In the genomic region with DNA sequence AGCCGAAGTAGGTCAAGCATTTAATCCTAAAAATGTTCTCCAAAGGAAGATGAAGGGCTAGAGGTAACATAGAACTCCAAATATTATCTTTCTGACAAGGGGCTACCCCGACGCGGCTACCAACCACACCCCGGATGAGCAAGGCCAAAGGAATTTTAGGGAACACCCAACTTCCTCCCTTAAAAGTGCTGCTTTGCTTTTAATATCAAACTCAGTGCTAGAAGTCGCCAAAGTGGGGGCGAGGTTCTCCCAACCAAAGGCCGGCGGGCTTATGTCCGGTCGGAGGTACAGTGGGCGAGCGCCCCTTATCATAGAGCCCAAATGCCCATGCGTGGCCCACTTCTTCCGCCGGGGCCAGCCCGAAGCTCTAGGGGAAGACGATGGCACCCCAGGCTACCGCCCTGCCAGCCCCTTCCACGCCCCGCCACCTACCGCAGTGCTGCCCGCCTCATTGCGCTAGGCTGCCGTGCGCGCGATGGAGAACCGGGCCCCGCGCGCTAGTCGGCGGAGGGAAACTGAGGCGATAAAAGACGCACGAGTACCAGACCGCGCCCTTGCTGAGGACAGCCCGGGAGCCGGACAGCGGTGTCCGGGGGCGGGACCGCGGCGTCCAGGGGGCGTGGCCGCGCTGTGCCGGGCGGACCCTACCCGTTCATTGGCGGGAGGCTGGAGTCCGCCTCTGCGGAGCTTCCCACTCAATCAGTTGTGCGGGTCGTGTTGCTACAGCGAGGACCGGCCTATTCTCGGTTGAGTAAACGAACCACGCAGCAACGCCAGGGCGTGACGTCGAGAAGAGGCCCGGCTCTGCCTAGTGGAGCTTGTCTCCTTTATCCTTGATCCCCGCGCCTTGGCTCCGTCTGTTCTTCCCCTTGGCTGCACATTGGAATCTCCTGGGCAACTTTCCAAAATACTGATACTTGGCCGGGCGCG, we compare ENCODE assay signal across 8 cellular contexts. TPM values are rescaled to one million over a fixed set of nuclear protein-coding genes. Genes with fewer than 3 reads are reported as not detected.
DNase-seq lines count a peak whose midpoint lies in the region; ATAC-seq and TF ChIP-seq lines count a peak whose summit lies in the region.

A gene with protein sequence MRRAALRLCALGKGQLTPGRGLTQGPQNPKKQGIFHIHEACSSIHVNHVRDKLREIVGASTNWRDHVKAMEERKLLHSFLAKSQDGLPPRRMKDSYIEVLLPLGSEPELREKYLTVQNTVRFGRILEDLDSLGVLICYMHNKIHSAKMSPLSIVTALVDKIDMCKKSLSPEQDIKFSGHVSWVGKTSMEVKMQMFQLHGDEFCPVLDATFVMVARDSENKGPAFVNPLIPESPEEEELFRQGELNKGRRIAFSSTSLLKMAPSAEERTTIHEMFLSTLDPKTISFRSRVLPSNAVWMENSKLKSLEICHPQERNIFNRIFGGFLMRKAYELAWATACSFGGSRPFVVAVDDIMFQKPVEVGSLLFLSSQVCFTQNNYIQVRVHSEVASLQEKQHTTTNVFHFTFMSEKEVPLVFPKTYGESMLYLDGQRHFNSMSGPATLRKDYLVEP (minus strand): TSS at position 584 of the 930 bp plus-strand sequence. CDS start 132 bp downstream, at position 452.

- H3K27ac Mint-ChIP-seq in activated CD8-positive, alpha-beta memory T cell treated with anti-CD3 and anti-CD28 coated beads, Interleukin-2, amount 10 ng/mL, durations not matched to agents 7 days and 5 days: peak within 1 kb of the TSS; percentile 90
- H3K27ac Mint-ChIP-seq in endodermal cell: peak within 1 kb of the TSS; percentile 98

- no peaks in the 10 kb centered on the region for H3K27me3 Mint-ChIP-seq in activated CD8-positive, alpha-beta memory T cell treated with anti-CD3 and anti-CD28 coated beads, Interleukin-2, amount 10 ng/mL, durations not matched to agents 7 days and 5 days
- H3K27me3 Mint-ChIP-seq in endodermal cell (ENCODE audit: insufficient read depth): no peaks in the 10 kb centered on the region

- peak within 1 kb of the TSS; percentile 72 to 87 (median 77) for H3K9ac ChIP-seq in BLaER1 treated with 17β-estradiol and CSF1 and Interleukin-3, amounts not matched to agents 10 nM and 100 nM
- H3K9ac ChIP-seq in endodermal cell (ENCODE audit: extremely low read depth, low read length, poor library complexity, severe bottlenecking): peak within 1 kb of the TSS; percentile 59

- H3K27me3 ChIP-seq in BLaER1 treated with 17β-estradiol and CSF1 and Interleukin-3, amounts not matched to agents 10 nM and 100 nM: peaks cover 0 to 25% (median 15%) of the 10 kb centered on the region in 11 experiments; a peak in 13 of 22 replicates
- H3K27me3 ChIP-seq in endodermal cell (ENCODE audit: control insufficient read depth, insufficient read depth, low read length, poor library complexity, severe bottlenecking): no peaks in the 10 kb centered on the region

- peak; percentile 93 for ATAC-seq in HG03439 (IDR thresholded peaks at IDR 0.05; ENCODE audit: unreplicated experiment)
- peak; percentile 97 for ATAC-seq in activated CD8-positive, alpha-beta memory T cell treated with anti-CD3 and anti-CD28 coated beads, Interleukin-2, amount 10 ng/mL, durations not matched to agents 7 days and 5 days

- peaks cover 41% of the 10 kb centered on the region for H3K4me1 Mint-ChIP-seq in activated CD8-positive, alpha-beta memory T cell treated with anti-CD3 and anti-CD28 coated beads, Interleukin-2, amount 10 ng/mL, durations not matched to agents 7 days and 5 days
- peaks cover 20% of the 10 kb centered on the region for H3K4me1 Mint-ChIP-seq in endodermal cell

- peak within 1 kb of the TSS; percentile 42 to 83 (median 66) for H3K4me2 ChIP-seq in BLaER1 treated with 17β-estradiol and CSF1 and Interleukin-3, amounts not matched to agents 10 nM and 100 nM

- peaks cover 0 to 29% (median 0%) of the 10 kb centered on the region in 11 experiments; a peak in 6 of 22 replicates for H4K20me1 ChIP-seq in BLaER1 treated with 17β-estradiol and CSF1 and Interleukin-3, amounts not matched to agents 10 nM and 100 nM

- H3K4me3 ChIP-seq in BLaER1 treated with 17β-estradiol and CSF1 and Interleukin-3, amounts not matched to agents 10 nM and 100 nM: peak within 1 kb of the TSS; percentile 56 to 78 (median 67)
- H3K4me3 ChIP-seq in endodermal cell (ENCODE audit: low read length): peak within 1 kb of the TSS; percentile 88

- no peaks in the 10 kb centered on the region for H3K9me3 Mint-ChIP-seq in activated CD8-positive, alpha-beta memory T cell treated with anti-CD3 and anti-CD28 coated beads, Interleukin-2, amount 10 ng/mL, durations not matched to agents 7 days and 5 days (ENCODE audit: low read depth)
- no peaks in the 10 kb centered on the region for H3K9me3 Mint-ChIP-seq in endodermal cell

- peaks cover 4% of the 10 kb centered on the region for H3K36me3 Mint-ChIP-seq in activated CD8-positive, alpha-beta memory T cell treated with anti-CD3 and anti-CD28 coated beads, Interleukin-2, amount 10 ng/mL, durations not matched to agents 7 days and 5 days
- no peaks in the 10 kb centered on the region for H3K36me3 Mint-ChIP-seq in endodermal cell (ENCODE audit: low read depth)

- peaks cover 0 to 17% (median 9%) of the 10 kb centered on the region in 11 experiments; a peak in 16 of 22 replicates for H3K9me3 ChIP-seq in BLaER1 treated with 17β-estradiol and CSF1 and Interleukin-3, amounts not matched to agents 10 nM and 100 nM (replicated peaks in 1 of 11)
- no peaks in the 10 kb centered on the region for H3K9me3 ChIP-seq in endodermal cell (ENCODE audit: control insufficient read depth, low read length)

- WGBS in endodermal cell (ENCODE audit: insufficient coverage in 1 of 2, insufficient read length in 1 of 2), 2 experiments: 3 to 43% methylated on average over 3 to 72 of the region's 74 CpGs

- CTCF ChIA-PET in activated CD8-positive, alpha-beta memory T cell treated with anti-CD3 and anti-CD28 coated beads, Interleukin-2, amount 10 ng/mL, durations not matched to agents 7 days and 5 days (lab: Charles Lee): interaction anchor here (1.3 to 2.7 kb wide), 5 partner anchors 10 to 164 kb away, joined by 3 to 9 read pairs (median 8); a partner anchor contains a TSS

- DNase-seq in GM19238 (ENCODE audit: insufficient read length, low spot score) (peak; percentile 64), NOMO-1 treated with DMSO at 0.1 percent for 48 hours (lab: John Stamatoyannopoulos, UW; ENCODE audit: unreplicated experiment) (peak; percentile 54), endodermal cell (peak; percentile 95), mesenteric fat pad (ENCODE audit: low spot score) (peak; percentile 94)
- peak; percentile 89 for DNase-seq in activated CD8-positive, alpha-beta memory T cell treated with anti-CD3 and anti-CD28 coated beads, Interleukin-2, amount 10 ng/mL, durations not matched to agents 7 days and 5 days
- DNase-seq in stimulated activated CD8-positive, alpha-beta memory T cell treated with anti-CD3 and anti-CD28 coated beads, Interleukin-15, amount 100 ng/mL, for 1 hour (ENCODE audit: low read depth): peak; percentile 14

- peak within 1 kb of the TSS; percentile 58 to 93 (median 76) for H3K27ac ChIP-seq in BLaER1 treated with 17β-estradiol and CSF1 and Interleukin-3, amounts not matched to agents 10 nM and 100 nM
- H3K27ac ChIP-seq in endodermal cell (ENCODE audit: low read depth, low read length): peak within 1 kb of the TSS; percentile 38

- H3K4me1 ChIP-seq in BLaER1 treated with 17β-estradiol and CSF1 and Interleukin-3, amounts not matched to agents 10 nM and 100 nM: peaks cover 0 to 31% (median 11%) of the 10 kb centered on the region in 10 experiments; a peak in 12 of 20 replicates
- no peaks in the 10 kb centered on the region for H3K4me1 ChIP-seq in endodermal cell (ENCODE audit: control insufficient read depth, insufficient read depth, low read length)

- peak within 1 kb of the TSS; percentile 86 for H3K4me3 Mint-ChIP-seq in activated CD8-positive, alpha-beta memory T cell treated with anti-CD3 and anti-CD28 coated beads, Interleukin-2, amount 10 ng/mL, durations not matched to agents 7 days and 5 days
- H3K4me3 Mint-ChIP-seq in endodermal cell: peak within 1 kb of the TSS; percentile 76

- H3K36me3 ChIP-seq in BLaER1 treated with 17β-estradiol and CSF1 and Interleukin-3, amounts not matched to agents 10 nM and 100 nM: no peaks in the 10 kb centered on the region
- H3K36me3 ChIP-seq in endodermal cell (ENCODE audit: control insufficient read depth, insufficient read depth, low read length): no peaks in the 10 kb centered on the region

- TF ChIP-seq CTCF in endodermal cell (conservative IDR thresholded peaks at IDR 0.05): no peak

RNA-seq across cellular contexts. Expression of the gene that starts here (rescaled TPM):
- total RNA-seq in activated CD8-positive, alpha-beta memory T cell treated with anti-CD3 and anti-CD28 coated beads, Interleukin-2, amount 10 ng/mL, durations not matched to agents 7 days and 5 days: 10 to 100 TPM; 37.7 to 49.0 TPM
- total RNA-seq in endodermal cell: 10 to 100 TPM; 34.6 to 58.4 TPM
- polyA plus RNA-seq in endodermal cell (2013, experiment 1 of 2): 32.4 TPM
- polyA plus RNA-seq in endodermal cell (2013, experiment 2 of 2): 26.2 TPM
- 52.0 TPM for total RNA-seq in mesenteric fat pad

Comparison
In these comparisons a context has a peak if more than half of its experiments do, and no peak if none do; other contexts are left out.
1. Peak in every context shown above with its lines: DNase-seq, ATAC-seq, H3K4me3 ChIP-seq and H3K27ac ChIP-seq.
2. DNase-seq: peak in every context shown above with its lines; median percentile 95 in endodermal cell; 94 in mesenteric fat pad; 89 in activated CD8-positive, alpha-beta memory T cell treated with anti-CD3 and anti-CD28 coated beads, Interleukin-2, amount 10 ng/mL, durations not matched to agents 7 days and 5 days; 64 in GM19238; 54 in NOMO-1 treated with DMSO at 0.1 percent for 48 hours; 14 in stimulated activated CD8-positive, alpha-beta memory T cell treated with anti-CD3 and anti-CD28 coated beads, Interleukin-15, amount 100 ng/mL, for 1 hour.